In the genomic region with DNA sequence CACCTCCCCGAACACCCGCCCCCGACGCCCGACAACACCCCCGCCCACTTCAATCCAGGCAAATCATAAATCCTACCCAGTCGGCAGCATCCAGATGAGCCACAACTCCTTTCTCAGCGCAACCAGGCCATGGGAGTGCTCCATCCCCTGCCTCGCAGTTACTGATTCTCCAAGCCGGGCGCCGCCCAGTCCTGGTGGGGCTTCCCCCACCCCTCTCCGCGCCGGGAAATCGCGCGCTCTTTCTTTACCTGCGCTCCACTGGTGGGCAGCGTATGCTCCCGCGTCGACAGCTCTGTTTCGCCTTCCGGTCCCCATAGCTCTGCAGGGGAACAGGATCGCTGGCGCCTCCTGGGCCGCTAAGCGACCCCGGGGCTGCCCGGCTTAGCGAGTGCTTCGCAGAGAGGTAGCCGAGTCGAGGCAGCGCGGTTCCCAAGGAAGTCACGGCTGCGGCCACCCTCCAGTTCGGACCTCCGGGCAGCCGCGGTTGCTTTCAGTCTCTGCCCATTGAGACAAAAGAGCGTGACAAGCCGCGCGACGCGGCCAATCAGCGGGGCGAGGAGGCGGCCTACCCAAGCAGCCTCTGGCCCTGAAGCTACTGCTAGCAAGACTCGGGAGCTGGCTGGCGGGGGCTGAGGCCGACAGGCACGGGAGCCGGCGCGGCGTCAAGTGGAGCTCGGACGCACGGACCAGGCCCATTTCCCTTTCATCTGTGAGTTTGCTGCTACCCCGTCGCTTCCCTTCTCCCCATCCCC, we compare ENCODE assay signal across 8 cellular contexts. TPM values are rescaled to one million over a fixed set of nuclear protein-coding genes. Genes with fewer than 3 reads are reported as not detected.
DNase-seq lines count a peak whose midpoint lies in the region; TF ChIP-seq lines count a peak whose summit lies in the region.

No MANE protein-coding gene starts in this region.

- H3K4me1 ChIP-seq in Loucy (ENCODE audit: insufficient read depth, low read length, poor library complexity, severe bottlenecking): peaks cover 20% of the 10 kb centered on the region
- no peaks in the 10 kb centered on the region for H3K4me1 ChIP-seq in adrenal gland (replicated peaks in 1 of 2)
- no peaks in the 10 kb centered on the region for H3K4me1 ChIP-seq in right atrium auricular region
- no peaks in the 10 kb centered on the region for H3K4me1 ChIP-seq in prostate gland (replicated peaks)

- H3K36me3 ChIP-seq in H7 (replicated peaks; ENCODE audit: control insufficient read depth, insufficient read depth, low read length): no peaks in the 10 kb centered on the region; the same call in 1 of the 2 replicates
- no peaks in the 10 kb centered on the region for H3K36me3 ChIP-seq in Loucy (ENCODE audit: insufficient read depth, low read length)
- H3K36me3 ChIP-seq in adrenal gland (replicated peaks in 1 of 2): no peaks in the 10 kb centered on the region
- no peaks in the 10 kb centered on the region for H3K36me3 ChIP-seq in right atrium auricular region
- no peaks in the 10 kb centered on the region for H3K36me3 ChIP-seq in prostate gland

- DNase-seq in GM10266 (ENCODE audit: extremely low spot score) (peak; percentile 33), H7 (peak; percentile 79), SKM-1 (lab: John Stamatoyannopoulos, UW; ENCODE audit: unreplicated experiment) (peak; percentile 5), adrenal gland (peak; percentile 49 to 81 (median 66)), right atrium auricular region (ENCODE audit: low spot score) (peak; percentile 76), prostate gland (ENCODE audit: low spot score) (peak; percentile 19), LoVo (ENCODE audit: low spot score) (no peak)

- H3K9me3 ChIP-seq in Loucy (ENCODE audit: insufficient read depth, low read depth, low read length) (no peaks in the 10 kb centered on the region), adrenal gland (replicated peaks in 1 of 3) (no peaks in the 10 kb centered on the region), right atrium auricular region (no peaks in the 10 kb centered on the region), prostate gland (no peaks in the 10 kb centered on the region)

- peaks cover 53% of the 10 kb centered on the region for H3K79me2 ChIP-seq in Loucy (ENCODE audit: insufficient read depth, low read length)

- no peaks in the 10 kb centered on the region for H4K20me1 ChIP-seq in Loucy (ENCODE audit: insufficient read depth, low read length, poor library complexity, severe bottlenecking)

- H3K9me2 ChIP-seq in Loucy (replicated peaks; ENCODE audit: low read depth, low read length): no peaks in the 10 kb centered on the region

- H3K4me2 ChIP-seq in Loucy (ENCODE audit: low read depth, low read length, poor library complexity, severe bottlenecking): peak overlapping the region; percentile 94

- H3K27me3 ChIP-seq in H7 (ENCODE audit: control insufficient read depth, insufficient read depth, low read length) (peaks cover 2% of the 10 kb centered on the region; the same call in 1 of the 2 replicates), Loucy (ENCODE audit: insufficient read depth, low read length, poor library complexity, severe bottlenecking) (no peaks in the 10 kb centered on the region), adrenal gland (peaks cover 9% of the 10 kb centered on the region), right atrium auricular region (no peaks in the 10 kb centered on the region), prostate gland (replicated peaks; ENCODE audit: insufficient read depth) (no peaks in the 10 kb centered on the region)

- TF ChIP-seq POLR2A in adrenal gland (IDR thresholded peaks at IDR 0.05) (no peak), prostate gland (IDR thresholded peaks at IDR 0.05) (no peak)

- peak overlapping the region; percentile 76 for H3K9ac ChIP-seq in Loucy (ENCODE audit: low read depth, low read length, poor library complexity, severe bottlenecking)

- H3F3A ChIP-seq in Loucy (ENCODE audit: low read depth): no peaks in the 10 kb centered on the region

- H2AFZ ChIP-seq in Loucy (ENCODE audit: low read length): peak overlapping the region; percentile 88

- H3K4me3 ChIP-seq in H7 (ENCODE audit: insufficient read depth, low read depth, low read length): peak overlapping the region; percentile 80
- peak overlapping the region; percentile 78 for H3K4me3 ChIP-seq in Loucy (ENCODE audit: low read length, poor library complexity, severe bottlenecking)
- H3K4me3 ChIP-seq in adrenal gland: peak overlapping the region in 2 of 4 donors; percentile 40 to 61
- H3K4me3 ChIP-seq in right atrium auricular region: peak overlapping the region; percentile 53
- H3K4me3 ChIP-seq in prostate gland: peak overlapping the region; percentile 40 to 42

- TF ChIP-seq CTCF in GM10266 (IDR thresholded peaks at IDR 0.05; ENCODE audit: control insufficient read depth, insufficient read depth, low read depth, missing control alignments) (no peak), Loucy (conservative IDR thresholded peaks at IDR 0.05; ENCODE audit: low read length) (no peak), adrenal gland (IDR thresholded peaks at IDR 0.05) (no peak), right atrium auricular region (IDR thresholded peaks at IDR 0.05) (no peak), prostate gland (IDR thresholded peaks at IDR 0.05) (no peak)

- intact Hi-C loops in adrenal gland (cut with DNase I): no loop called here
- intact Hi-C loops in prostate gland (cut with DNase I): no loop called here

- H3K27ac ChIP-seq in adrenal gland (peak overlapping the region in 4 of 5 donors; percentile 32 to 77 (median 59)), right atrium auricular region (peak overlapping the region; percentile 68 to 69), prostate gland (peak overlapping the region; percentile 69)

- 0 to 29% (median 9%) methylated on average over 2 to 65 of the region's 65 CpGs for WGBS in adrenal gland, 4 donors
- 0% methylated on average over 36 of the region's 65 CpGs for WGBS in prostate gland

RNA-seq across cellular contexts. Expression of gene TMSB15B, which starts 43.7 kb away (rescaled TPM):
- 19.7 and 29.4 TPM in 2 replicates for total RNA-seq in H7 (2014; rRNA removed; shearing (Covaris generic))
- total RNA-seq in adrenal gland: 1 to 10 TPM in 3 of 8 donors, under 1 TPM in 3, not detected in 2; 0.25 to 2.0 (median 1.0) TPM
- 1 to 10 TPM; 1.5 to 2.7 (median 1.5) TPM for polyA plus RNA-seq in adrenal gland
- total RNA-seq in right atrium auricular region: 1 to 10 TPM in 1 of 2 donors, not detected in 1; 2.4 TPM
- total RNA-seq in prostate gland: 10 to 100 TPM in 1 of 2 donors, 1 to 10 TPM in 1; 8.2 to 10.4 TPM
